Comparison of ENCODE assay signal across 8 cellular contexts in genomic region chr6:14876778-14877613, GRCh38.
A peak's percentile ranks its signal among the peaks of the same experiment; 100 is the strongest.
DNase-seq lines count a peak whose midpoint lies in the region; ATAC-seq and TF ChIP-seq lines count a peak whose summit lies in the region.

No MANE protein-coding gene starts in this region.

- no peaks in the 10 kb centered on the region for H3K36me3 Mint-ChIP-seq in activated CD4-positive, alpha-beta T cell treated with anti-CD3 and anti-CD28 coated beads, Interleukin-2, amount 10 ng/mL, durations not matched to agents 24 days and 14 days (ENCODE audit: low read depth)

- H3K4me3 ChIP-seq in fibroblast of the aortic adventitia (ENCODE audit: low read depth, low read length) (no peak overlapping the region), skin epidermis (no peak overlapping the region)

- intact Hi-C loops in activated CD4-positive, alpha-beta T cell treated with anti-CD3 and anti-CD28 coated beads, Interleukin-2, amount 10 ng/mL, durations not matched to agents 24 days and 14 days (cut with micrococcal nuclease), result loop anchor here (1.0 to 10.0 kb wide), 10 partner anchors 216 to 750 kb away; no protein-coding TSS in a partner anchor

- peak overlapping the region; percentile 79 for H3K4me3 Mint-ChIP-seq in activated CD4-positive, alpha-beta T cell treated with anti-CD3 and anti-CD28 coated beads, Interleukin-2, amount 10 ng/mL, durations not matched to agents 24 days and 14 days

- ATAC-seq in GM19023 (IDR thresholded peaks at IDR 0.05; ENCODE audit: unreplicated experiment) (peak; percentile 45), HG03342 (IDR thresholded peaks at IDR 0.05; ENCODE audit: unreplicated experiment) (peak; percentile 54)

- peak overlapping the region in 18 of 21 experiments; percentile 8 to 86 (median 60) for H3K27ac ChIP-seq in skin epidermis

- DNase-seq in AG20443 (ENCODE audit: low spot score) (peak; percentile 72), fibroblast of the aortic adventitia (ENCODE audit: low read depth) (peak; percentile 78), T1000 (lab: John Stamatoyannopoulos, UW) (no peak), NCI-H510A (lab: John Stamatoyannopoulos, UW) (no peak)
- peak; percentile 81 for DNase-seq in activated CD4-positive, alpha-beta T cell treated with anti-CD3 and anti-CD28 coated beads, Interleukin-2, amount 10 ng/mL, durations not matched to agents 24 days and 14 days

- H3K27ac Mint-ChIP-seq in activated CD4-positive, alpha-beta T cell treated with anti-CD3 and anti-CD28 coated beads, Interleukin-2, amount 10 ng/mL, durations not matched to agents 24 days and 14 days, result peak overlapping the region; percentile 97

- peaks cover 68% of the 10 kb centered on the region for H3K4me1 Mint-ChIP-seq in activated CD4-positive, alpha-beta T cell treated with anti-CD3 and anti-CD28 coated beads, Interleukin-2, amount 10 ng/mL, durations not matched to agents 24 days and 14 days

- H3K9me3 Mint-ChIP-seq in activated CD4-positive, alpha-beta T cell treated with anti-CD3 and anti-CD28 coated beads, Interleukin-2, amount 10 ng/mL, durations not matched to agents 24 days and 14 days, result peaks cover 4% of the 10 kb centered on the region

- no peak for TF ChIP-seq CTCF in fibroblast of the aortic adventitia (IDR thresholded peaks at IDR 0.05; ENCODE audit: insufficient read depth, low read length)

- H3K27me3 Mint-ChIP-seq in activated CD4-positive, alpha-beta T cell treated with anti-CD3 and anti-CD28 coated beads, Interleukin-2, amount 10 ng/mL, durations not matched to agents 24 days and 14 days, result no peaks in the 10 kb centered on the region

Comparison
In these comparisons a context has a peak if more than half of its experiments do, and no peak if none do; other contexts are left out.
1. DNase-seq: peak in AG20443 (single experiment), activated CD4-positive, alpha-beta T cell treated with anti-CD3 and anti-CD28 coated beads, Interleukin-2, amount 10 ng/mL, durations not matched to agents 24 days and 14 days (single experiment) and fibroblast of the aortic adventitia (single experiment); none in T1000 (single experiment) and NCI-H510A (single experiment).